In the genomic region with DNA sequence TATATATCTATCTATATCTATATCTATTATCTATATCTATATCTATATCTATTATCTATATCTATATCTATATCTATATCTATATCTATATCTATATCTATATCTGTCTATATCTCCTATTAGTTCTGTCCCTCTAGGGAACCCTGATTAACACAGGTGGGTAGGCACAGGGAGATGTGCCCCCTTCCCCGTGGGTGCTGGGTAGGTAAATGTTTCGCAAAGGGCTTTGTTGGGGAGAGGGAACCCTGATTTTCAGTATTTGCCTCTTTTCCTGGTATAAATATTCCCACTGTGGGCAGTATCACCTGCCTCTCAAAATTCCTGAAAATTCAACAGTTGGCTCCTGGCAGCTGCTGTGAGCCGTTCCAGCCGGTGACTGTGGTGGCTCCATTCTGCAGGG, we compare ENCODE assay signal across 2 cellular contexts. TPM values are rescaled to one million over a fixed set of nuclear protein-coding genes. Genes with fewer than 3 reads are reported as not detected.
DNase-seq lines count a peak whose midpoint lies in the region; TF ChIP-seq lines count a peak whose summit lies in the region.
"Not testable (repeated sequence)": the region's sequence is repeated elsewhere in the genome, so short reads cannot be mapped to it uniquely, and the experiment has no call there.

No MANE protein-coding gene starts in this region.

- H3K36me3 Mint-ChIP-seq in osteocyte (ENCODE audit: unreplicated experiment) = not testable (repeated sequence)

- not testable (repeated sequence) for H3K27ac Mint-ChIP-seq in osteocyte (ENCODE audit: unreplicated experiment)

- not testable (repeated sequence) for TF ChIP-seq CTCF in osteocyte (IDR thresholded peaks at IDR 0.05)

- H3K4me1 Mint-ChIP-seq in osteocyte (ENCODE audit: unreplicated experiment) = not testable (repeated sequence)

- H3K9me3 Mint-ChIP-seq in osteocyte (ENCODE audit: unreplicated experiment) = not testable (repeated sequence)

- H3K4me3 Mint-ChIP-seq in osteocyte (ENCODE audit: unreplicated experiment) = not testable (repeated sequence)

- H3K27me3 Mint-ChIP-seq in osteocyte (ENCODE audit: unreplicated experiment) = not testable (repeated sequence)

- intact Hi-C loops in posterior vena cava (cut with DNase I) = not testable (repeated sequence)

- DNase-seq in osteocyte (ENCODE audit: extremely low spot score, unreplicated experiment) (peak; percentile 53), posterior vena cava (ENCODE audit: low spot score) (peak; percentile 54)

RNA-seq across cellular contexts. Expression of a gene that starts 27.7 kb away (rescaled TPM):
- total RNA-seq in osteocyte (2.6 and 2.8 TPM in 2 replicates), posterior vena cava (1 to 10 TPM; 1.3 to 2.0 TPM)
